ENCODE assay signal across 8 cellular contexts in the genomic region with DNA sequence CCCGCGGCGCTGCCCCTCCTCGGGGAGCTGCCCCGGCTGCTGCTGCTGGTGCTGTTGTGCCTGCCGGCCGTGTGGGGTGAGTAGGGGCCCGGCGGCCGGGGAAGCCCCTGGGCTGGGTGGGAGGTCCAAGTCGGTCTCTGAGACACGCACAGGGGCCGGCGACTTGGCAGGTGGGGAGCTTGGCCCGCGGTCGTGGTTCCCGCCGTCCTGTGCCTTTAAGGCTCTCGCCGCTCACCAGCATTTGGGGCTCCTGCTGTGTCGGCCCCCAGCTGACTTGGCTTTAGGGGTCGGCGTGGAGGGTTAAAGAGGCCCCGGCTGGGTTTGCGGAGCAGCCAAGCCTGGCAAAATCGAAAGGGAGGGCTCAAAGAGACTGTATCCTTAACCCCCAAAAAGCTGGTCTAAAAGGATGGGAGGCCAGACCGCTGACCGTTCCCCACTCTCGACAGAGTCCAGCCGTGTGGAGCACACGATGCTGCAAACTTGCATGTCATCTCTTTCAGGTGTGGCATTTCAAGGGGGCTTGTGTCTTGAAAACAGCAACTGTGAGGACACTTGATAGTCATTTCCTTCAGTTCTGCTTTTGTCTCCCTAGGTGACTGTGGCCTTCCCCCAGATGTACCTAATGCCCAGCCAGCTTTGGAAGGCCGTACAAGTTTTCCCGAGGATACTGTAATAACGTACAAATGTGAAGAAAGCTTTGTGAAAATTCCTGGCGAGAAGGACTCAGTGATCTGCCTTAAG. TPM values are rescaled to one million over a fixed set of nuclear protein-coding genes. Genes with fewer than 3 reads are reported as not detected.
DNase-seq lines count a peak whose midpoint lies in the region; ATAC-seq and TF ChIP-seq lines count a peak whose summit lies in the region.

No MANE protein-coding gene starts in this region.

- H3K9me3 ChIP-seq in left ventricle myocardium inferior (replicated peaks): no peaks in the 10 kb centered on the region

- peak overlapping the region; percentile 90 to 99 for H3K4me3 Mint-ChIP-seq in activated T-cell treated with anti-CD3 and anti-CD28 coated beads, Interleukin-2, amount 50 U/mL, for 72 hours
- peak overlapping the region; percentile 90 to 100 (median 97) for H3K4me3 Mint-ChIP-seq in IgD-negative memory B cell
- peak overlapping the region; percentile 98 for H3K4me3 Mint-ChIP-seq in activated naive CD8-positive, alpha-beta T cell

- H3K36me3 ChIP-seq in left ventricle myocardium inferior: peaks cover 32% of the 10 kb centered on the region

- peaks cover 55% of the 10 kb centered on the region for H3K4me1 Mint-ChIP-seq in activated T-cell treated with anti-CD3 and anti-CD28 coated beads, Interleukin-2, amount 50 U/mL, for 72 hours (ENCODE audit: low read depth)
- H3K4me1 Mint-ChIP-seq in IgD-negative memory B cell: peaks cover 32 to 36% (median 33%) of the 10 kb centered on the region in 3 donors
- H3K4me1 Mint-ChIP-seq in activated naive CD8-positive, alpha-beta T cell (ENCODE audit: low read depth): peaks cover 40% of the 10 kb centered on the region

- H3K27ac Mint-ChIP-seq in activated T-cell treated with anti-CD3 and anti-CD28 coated beads, Interleukin-2, amount 50 U/mL, for 72 hours: peak overlapping the region; percentile 88
- peak overlapping the region; percentile 98 to 100 (median 98) for H3K27ac Mint-ChIP-seq in IgD-negative memory B cell
- peak overlapping the region; percentile 99 for H3K27ac Mint-ChIP-seq in activated naive CD8-positive, alpha-beta T cell

- H3K36me3 Mint-ChIP-seq in activated T-cell treated with anti-CD3 and anti-CD28 coated beads, Interleukin-2, amount 50 U/mL, for 72 hours (ENCODE audit: insufficient read depth in 2 of 2): peaks cover 14 to 34% of the 10 kb centered on the region in 2 donors
- H3K36me3 Mint-ChIP-seq in IgD-negative memory B cell: peaks cover 13% of the 10 kb centered on the region
- H3K36me3 Mint-ChIP-seq in activated naive CD8-positive, alpha-beta T cell: peaks cover 20% of the 10 kb centered on the region

- intact Hi-C loops in left ventricle myocardium inferior (cut with micrococcal nuclease): no loop called here

- H3K27ac ChIP-seq in left ventricle myocardium inferior (replicated peaks): peak overlapping the region; percentile 98

- no peak for ATAC-seq in activated T-cell treated with anti-CD3 and anti-CD28 coated beads, Interleukin-2, amount 50 U/mL, for 72 hours (replicated peaks in 1 of 2)
- no peak for ATAC-seq in HG02763 (IDR thresholded peaks at IDR 0.05; ENCODE audit: unreplicated experiment)

- TF ChIP-seq CTCF in left ventricle myocardium inferior (IDR thresholded peaks at IDR 0.05; ENCODE audit: borderline replicate concordance): no peak

- peaks cover 0 to 3% of the 10 kb centered on the region in 2 donors for H3K9me3 Mint-ChIP-seq in activated T-cell treated with anti-CD3 and anti-CD28 coated beads, Interleukin-2, amount 50 U/mL, for 72 hours
- H3K9me3 Mint-ChIP-seq in IgD-negative memory B cell: no peaks in the 10 kb centered on the region
- no peaks in the 10 kb centered on the region for H3K9me3 Mint-ChIP-seq in activated naive CD8-positive, alpha-beta T cell (ENCODE audit: low read depth)

- peak in 1 of 2 donors; percentile 21 for DNase-seq in activated T-cell treated with anti-CD3 and anti-CD28 coated beads, Interleukin-2, amount 50 U/mL, for 72 hours
- DNase-seq in activated T-cell treated with anti-CD3 and anti-CD28 coated beads for 4 hours (no peak), left ventricle myocardium inferior (no peak), putamen (ENCODE audit: low spot score) (peak; percentile 15), AG20443 (ENCODE audit: low spot score) (no peak)

- H3K27me3 ChIP-seq in left ventricle myocardium inferior (ENCODE audit: low read depth): no peaks in the 10 kb centered on the region

- no peaks in the 10 kb centered on the region for H3K27me3 Mint-ChIP-seq in activated T-cell treated with anti-CD3 and anti-CD28 coated beads, Interleukin-2, amount 50 U/mL, for 72 hours (ENCODE audit: low read depth)
- H3K27me3 Mint-ChIP-seq in IgD-negative memory B cell: no peaks in the 10 kb centered on the region
- no peaks in the 10 kb centered on the region for H3K27me3 Mint-ChIP-seq in activated naive CD8-positive, alpha-beta T cell

- peaks cover 49% of the 10 kb centered on the region for H3K4me1 ChIP-seq in left ventricle myocardium inferior

- H3K4me3 ChIP-seq in left ventricle myocardium inferior: peak overlapping the region; percentile 90

RNA-seq across cellular contexts. Expression of a gene that starts 0.5 kb away (rescaled TPM):
- total RNA-seq in activated T-cell treated with anti-CD3 and anti-CD28 coated beads, Interleukin-2, amount 50 U/mL, for 72 hours: 100 to 1,000 TPM; 137 to 147 TPM
- polyA plus RNA-seq in IgD-negative memory B cell: 111 TPM
- total RNA-seq in left ventricle myocardium inferior: 60.4 TPM
